ENCODE assay signal across 20 cellular contexts in genomic region chr3:126939347-126939735, GRCh38. TPM values are rescaled to one million over a fixed set of nuclear protein-coding genes. Genes with fewer than 3 reads are reported as not detected.
DNase-seq lines count a peak whose midpoint lies in the region; FAIRE-seq and TF ChIP-seq lines count a peak whose summit lies in the region.
"Had no signal": no experiment of that assay in that cellular context is flagged by ENCODE, and none has a peak within 500 bp of the region (broad histone marks: within the 10 kb centered on the region; RNA-seq: fewer than 3 reads in every experiment).

No MANE protein-coding gene starts in this region.

- no peaks in the 10 kb centered on the region for H4K20me1 ChIP-seq in keratinocyte (ENCODE audit: control insufficient read depth, extremely low read depth, insufficient read depth, low read length)

- H3K9me1 ChIP-seq in keratinocyte (ENCODE audit: control insufficient read depth, extremely low read depth, insufficient read depth, low read length): no peaks in the 10 kb centered on the region

- H3K27me3 ChIP-seq in A673 (replicated peaks; ENCODE audit: insufficient read depth, low read depth, low read length, poor library complexity) (no peaks in the 10 kb centered on the region), WERI-Rb-1 (ENCODE audit: insufficient read depth, low read depth, severe bottlenecking) (no peaks in the 10 kb centered on the region), keratinocyte (ENCODE audit: control insufficient read depth, extremely low read depth, insufficient read depth, low read length) (no peaks in the 10 kb centered on the region), MG63 (no peaks in the 10 kb centered on the region)
- no peaks in the 10 kb centered on the region for H3K27me3 ChIP-seq in CD8-positive, alpha-beta memory T cell (ENCODE audit: insufficient read depth, low read length, poor library complexity, severe bottlenecking)
- H3K27me3 ChIP-seq: esophagus muscularis mucosa, vagina had no signal

- dilution Hi-C loops in keratinocyte (cut with MboI; ENCODE audit: extremely low pct_ligation_motif_present, low sequenced_read_pairs): no loop called here

- H3K4me2 ChIP-seq in keratinocyte (ENCODE audit: control insufficient read depth, extremely low read depth, insufficient read depth, low read depth, low read length): peak overlapping the region; percentile 48
- H3K4me2 ChIP-seq: PC-9 had no signal

- DNase-seq in A673 (ENCODE audit: low spot score): no peak
- no peak for DNase-seq in HFFc6
- no peak for DNase-seq in WERI-Rb-1
- DNase-seq in keratinocyte (ENCODE audit: low read depth, low spot score): no peak
- no peak for DNase-seq in CD8-positive, alpha-beta memory T cell
- no peak for DNase-seq in NCI-H1930 (lab: John Stamatoyannopoulos, UW)
- no peak for DNase-seq in MG63
- DNase-seq in activated T-cell treated with anti-CD3 and anti-CD28 coated beads, Interleukin-2, amount 50 U/mL, for 1 hour: no peak
- DNase-seq: activated naive CD4-positive, alpha-beta T cell treated with anti-CD3 and anti-CD28 coated beads for 36 hours; DMS153; GOT3; MV-4-11; NCI-H2227 treated with DMSO at 0.1 percent for 48 hours; PC-9; stimulated activated CD4-positive, alpha-beta T cell treated with anti-CD3 and anti-CD28 coated beads, Interleukin-4, amount 100 ng/mL, for 1 hour; stimulated activated naive B cell treated with anti-CD40 and anti-IgM and Interleukin-4, amounts not matched to agents 10 μg/mL and 1 μg/mL and 100 μg/mL, for 72 hours had no signal

- H3K36me3 ChIP-seq in A673 (ENCODE audit: insufficient read depth, low read length, poor library complexity, severe bottlenecking): no peaks in the 10 kb centered on the region
- H3K36me3 ChIP-seq in WERI-Rb-1: no peaks in the 10 kb centered on the region
- peaks cover 0 to 5% of the 10 kb centered on the region in 2 experiments for H3K36me3 ChIP-seq in keratinocyte (ENCODE audit: control insufficient read depth in 2 of 2, extremely low read depth in 1 of 2, insufficient read depth in 2 of 2, low read length in 2 of 2)
- H3K36me3 ChIP-seq in CD8-positive, alpha-beta memory T cell (ENCODE audit: insufficient read depth, low read length): no peaks in the 10 kb centered on the region
- H3K36me3 ChIP-seq in MG63: no peaks in the 10 kb centered on the region; the same call in none of the 2 replicates
- H3K36me3 ChIP-seq: esophagus muscularis mucosa, vagina had no signal

- no peaks in the 10 kb centered on the region for H3K4me1 ChIP-seq in A673 (ENCODE audit: insufficient read depth, low read length, poor library complexity, severe bottlenecking)
- peaks cover 18% of the 10 kb centered on the region for H3K4me1 ChIP-seq in keratinocyte (ENCODE audit: control insufficient read depth, extremely low read depth, insufficient read depth, low read length)
- no peaks in the 10 kb centered on the region for H3K4me1 ChIP-seq in CD8-positive, alpha-beta memory T cell (ENCODE audit: insufficient read depth, low read length)

- H3K9ac ChIP-seq in keratinocyte (ENCODE audit: control insufficient read depth, extremely low read depth, insufficient read depth, low read length): no peak overlapping the region

- no peak overlapping the region; the same call in 1 of the 2 replicates for H3K27ac Mint-ChIP-seq in HFFc6
- no peak overlapping the region for H3K27ac Mint-ChIP-seq in CD8-positive, alpha-beta memory T cell
- H3K27ac Mint-ChIP-seq: activated naive CD4-positive, alpha-beta T cell treated with anti-CD3 and anti-CD28 coated beads for 36 hours; mesothelial cell of epicardium; stimulated activated naive B cell treated with anti-CD40 and anti-IgM and Interleukin-4, amounts not matched to agents 10 μg/mL and 1 μg/mL and 100 μg/mL, for 72 hours had no signal

- no peaks in the 10 kb centered on the region for H3K79me2 ChIP-seq in keratinocyte (ENCODE audit: control insufficient read depth, insufficient read depth, low read length)

- no peak overlapping the region for H3K27ac ChIP-seq in A673 (ENCODE audit: low read depth, low read length, poor library complexity, severe bottlenecking)
- no peak overlapping the region for H3K27ac ChIP-seq in WERI-Rb-1
- no peak overlapping the region for H3K27ac ChIP-seq in keratinocyte (ENCODE audit: control insufficient read depth, insufficient read depth, low read length)
- no peak overlapping the region for H3K27ac ChIP-seq in CD8-positive, alpha-beta memory T cell (ENCODE audit: low read depth, low read length)
- H3K27ac ChIP-seq: esophagus muscularis mucosa, PC-9, vagina had no signal

- no peaks in the 10 kb centered on the region for H3K27me3 Mint-ChIP-seq in HFFc6 (ENCODE audit: insufficient read depth)
- H3K27me3 Mint-ChIP-seq in CD8-positive, alpha-beta memory T cell: no peaks in the 10 kb centered on the region
- H3K27me3 Mint-ChIP-seq: stimulated activated naive B cell treated with anti-CD40 and anti-IgM and Interleukin-4, amounts not matched to agents 10 μg/mL and 1 μg/mL and 100 μg/mL, for 72 hours had no signal

- H3K9me3 Mint-ChIP-seq in HFFc6: no peaks in the 10 kb centered on the region
- no peaks in the 10 kb centered on the region for H3K9me3 Mint-ChIP-seq in CD8-positive, alpha-beta memory T cell
- H3K9me3 Mint-ChIP-seq: activated naive CD4-positive, alpha-beta T cell treated with anti-CD3 and anti-CD28 coated beads for 36 hours; mesothelial cell of epicardium; stimulated activated naive B cell treated with anti-CD40 and anti-IgM and Interleukin-4, amounts not matched to agents 10 μg/mL and 1 μg/mL and 100 μg/mL, for 72 hours had no signal

- peak overlapping the region; percentile 40 for H2AFZ ChIP-seq in keratinocyte (ENCODE audit: control insufficient read depth, low read length)
- H2AFZ ChIP-seq: PC-9 had no signal

- intact Hi-C loops in A673 (cut with micrococcal nuclease; ENCODE audit: unreplicated experiment): no loop called here

- no peak overlapping the region for H3K4me3 ChIP-seq in A673 (ENCODE audit: low read depth, low read length, poor library complexity, severe bottlenecking)
- no peak overlapping the region for H3K4me3 ChIP-seq in WERI-Rb-1 (ENCODE audit: low read depth, low read length)
- H3K4me3 ChIP-seq in keratinocyte (ENCODE audit: control insufficient read depth in 2 of 3, extremely low read depth in 1 of 3, insufficient read depth in 2 of 3, low read depth in 1 of 3, low read length in 3 of 3): no peak overlapping the region
- H3K4me3 ChIP-seq in CD8-positive, alpha-beta memory T cell (ENCODE audit: low read length): no peak overlapping the region
- no peak overlapping the region for H3K4me3 ChIP-seq in MG63
- H3K4me3 ChIP-seq: esophagus muscularis mucosa, PC-9, vagina had no signal

- no peaks in the 10 kb centered on the region for H3K36me3 Mint-ChIP-seq in HFFc6 (ENCODE audit: low read depth)
- peaks cover 0 to 5% (median 1%) of the 10 kb centered on the region in 3 donors for H3K36me3 Mint-ChIP-seq in CD8-positive, alpha-beta memory T cell

- H3K4me3 Mint-ChIP-seq in HFFc6: no peak overlapping the region
- no peak overlapping the region for H3K4me3 Mint-ChIP-seq in CD8-positive, alpha-beta memory T cell
- H3K4me3 Mint-ChIP-seq: activated naive CD4-positive, alpha-beta T cell treated with anti-CD3 and anti-CD28 coated beads for 36 hours; mesothelial cell of epicardium; stimulated activated naive B cell treated with anti-CD40 and anti-IgM and Interleukin-4, amounts not matched to agents 10 μg/mL and 1 μg/mL and 100 μg/mL, for 72 hours had no signal

- CTCF ChIA-PET in A673 (lab: Charles Lee): no interaction called here
- CTCF ChIA-PET in CD8-positive, alpha-beta memory T cell (lab: Charles Lee): no interaction called here

- peak; percentile 86 for FAIRE-seq in keratinocyte (lab: Jason Lieb, UNC)
- FAIRE-seq: GM12891 had no signal

- TF ChIP-seq CTCF in A673 (conservative IDR thresholded peaks at IDR 0.05; ENCODE audit: low read depth, low read length) (peak; percentile 46), HFFc6 (IDR thresholded peaks at IDR 0.05) (peak; percentile 14; the same call in 1 of the 2 replicates), WERI-Rb-1 (IDR thresholded peaks at IDR 0.05; ENCODE audit: low read depth, low read length) (peak; percentile 59), keratinocyte (optimal IDR thresholded peaks at IDR 0.05 in 1 of 3, IDR thresholded peaks at IDR 0.05 in 1 of 3, conservative IDR thresholded peaks at IDR 0.05 in 1 of 3; ENCODE audit: extremely low read depth in 1 of 3, insufficient read depth in 2 of 3, low read length in 3 of 3) (peak in 1 of 3 experiments; percentile 90)

- no peaks in the 10 kb centered on the region for H3K9me3 ChIP-seq in A673 (ENCODE audit: low read depth, low read length, poor library complexity, severe bottlenecking)
- no peaks in the 10 kb centered on the region for H3K9me3 ChIP-seq in WERI-Rb-1 (ENCODE audit: severe bottlenecking)
- no peaks in the 10 kb centered on the region for H3K9me3 ChIP-seq in keratinocyte (ENCODE audit: control insufficient read depth, low read depth, low read length)
- H3K9me3 ChIP-seq in CD8-positive, alpha-beta memory T cell (ENCODE audit: low read length): no peaks in the 10 kb centered on the region
- H3K9me3 ChIP-seq in MG63: no peaks in the 10 kb centered on the region
- H3K9me3 ChIP-seq: esophagus muscularis mucosa, vagina had no signal

- peaks cover 45% of the 10 kb centered on the region for H3K4me1 Mint-ChIP-seq in HFFc6 (ENCODE audit: low read depth)
- peaks cover 0 to 2% (median 0%) of the 10 kb centered on the region in 3 donors for H3K4me1 Mint-ChIP-seq in CD8-positive, alpha-beta memory T cell

- POLR2A ChIA-PET in A673 (lab: Charles Lee; ENCODE audit: low non-redundant PET): no interaction called here
- POLR2A ChIA-PET in CD8-positive, alpha-beta memory T cell (lab: Charles Lee): no interaction called here

- BruUV-seq in A673 (replicated peaks; lab: Mats Ljungman, UMichigan): no TSS peak

RNA-seq across cellular contexts. Expression of gene PLXNA1, which starts 43.6 kb away (rescaled TPM):
- total RNA-seq in A673 (2021): 33.6 and 38.4 TPM in 2 replicates
- total RNA-seq in HFFc6 (2021; fragmentation: NEBNext Ultra II Directional; extraction: Animal tissue kit (Norgen Biotek cat#: 25700)): 10 to 100 TPM; 40.8 to 56.1 (median 45.4) TPM
- 38.4 to 61.2 TPM (median 55.7 TPM) in 3 replicates for polyA plus RNA-seq in keratinocyte
- polyA plus RNA-seq in keratinocyte (2011; ENCODE audit: low read depth): 19.4 TPM
- polyA plus RNA-seq in keratinocyte (2011; cell fraction: cytosol; rRNA removed): 12.7 and 21.0 TPM in 2 replicates
- polyA plus RNA-seq in keratinocyte (2011; cell fraction: nucleus; rRNA removed): 125 and 160 TPM in 2 replicates
- polyA plus RNA-seq in keratinocyte (2012; ENCODE audit: low replicate concordance): 14.8 and 74.0 TPM in 2 replicates
- polyA minus RNA-seq in keratinocyte: 150 to 269 TPM (median 153 TPM) in 3 replicates
- 70.6 TPM for polyA minus RNA-seq in keratinocyte (2011; cell fraction: cytosol; rRNA and poly(A)+ RNA removed)
- polyA minus RNA-seq in keratinocyte (2011; cell fraction: nucleus; rRNA and poly(A)+ RNA removed): 237 and 238 TPM in 2 replicates
- total RNA-seq in CD8-positive, alpha-beta memory T cell: 10 to 100 TPM; 14.4 to 15.9 TPM
- 1.0 TPM for polyA plus RNA-seq in CD8-positive, alpha-beta memory T cell
- 29.7 and 54.2 TPM in 2 replicates for total RNA-seq in MG63 (2014; rRNA removed; shearing (Covaris generic); ENCODE audit: low replicate concordance)
